22 cellular contexts compared by ENCODE assay signal in the genomic region with DNA sequence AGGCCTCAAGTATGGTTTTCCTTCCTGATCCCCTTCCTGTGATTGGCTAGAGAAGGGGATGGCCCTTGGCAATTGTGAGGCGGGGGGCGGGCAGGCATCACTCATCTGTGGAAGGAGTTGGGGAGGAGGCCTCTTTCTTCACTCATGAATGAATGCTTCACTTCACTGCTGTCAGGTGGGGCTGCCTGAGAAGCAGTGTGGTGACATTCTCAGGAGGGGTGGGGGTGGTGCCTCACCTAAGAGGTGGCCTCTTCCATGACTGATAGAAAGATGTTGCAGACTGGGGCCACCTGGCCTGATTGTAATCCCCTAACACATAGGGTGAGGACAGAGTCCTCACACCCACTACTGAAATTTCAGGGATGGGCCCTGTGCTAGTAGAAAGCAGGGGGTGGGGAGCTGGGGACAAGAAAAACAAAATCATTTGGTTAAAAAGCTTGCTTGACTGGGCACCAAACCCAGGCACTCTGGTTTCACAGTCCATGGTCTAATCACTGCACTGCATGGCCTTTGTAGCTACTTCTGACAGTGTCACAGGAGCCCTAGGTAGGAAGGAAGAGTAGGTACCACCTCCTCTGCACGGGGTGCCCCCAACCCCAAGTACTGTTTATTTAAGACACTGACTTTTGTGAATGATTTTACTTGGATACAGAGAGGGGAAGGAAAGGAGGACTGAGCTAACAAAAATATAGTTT. TPM values are rescaled to one million over a fixed set of nuclear protein-coding genes. Genes with fewer than 3 reads are reported as not detected.
"Had no signal": no experiment of that assay in that cellular context is flagged by ENCODE, and none has a peak within 500 bp of the region (broad histone marks: within the 10 kb centered on the region; RNA-seq: fewer than 3 reads in every experiment).

No MANE protein-coding gene starts in this region.

- H3K36me3 Mint-ChIP-seq: naive B cell had no signal

- H3K27me3 ChIP-seq: cardiac muscle cell, right atrium auricular region, stomach, suprapubic skin, tibial nerve had no signal

- H3K9me3 ChIP-seq: esophagus muscularis mucosa, gastrocnemius medialis, pancreas, psoas muscle, right atrium auricular region, stomach, suprapubic skin, tibial nerve had no signal

- H3K4me1 ChIP-seq: psoas muscle had no signal

- H3K4me3 ChIP-seq: cardiac muscle cell, esophagus muscularis mucosa, gastrocnemius medialis, pancreas, psoas muscle, right atrium auricular region, stomach, suprapubic skin, tibial nerve had no signal

- H3K9me3 Mint-ChIP-seq: activated CD4-positive, alpha-beta T cell treated with anti-CD3 and anti-CD28 coated beads, Interleukin-2, amount 10 ng/mL, durations not matched to agents 24 days and 14 days; dendritic cell treated with granulocyte-macrophage colony-stimulating factor and Interleukin-4, amounts not matched to agents 40 ng/mL and 50 ng/mL, for 4 days; naive B cell had no signal

- DNase-seq: activated CD4-positive, alpha-beta T cell treated with anti-CD3 and anti-CD28 coated beads, Interleukin-2, amount 10 ng/mL, durations not matched to agents 24 days and 14 days; activated CD4-positive, CD25-positive, alpha-beta regulatory T cell; activated gamma-delta T cell treated with Interleukin-2 at 50 U/mL for 16 hours; activated T-cell treated with anti-CD3 and anti-CD28 coated beads, Interleukin-2, amount 50 U/mL, for 1 hour; effector CD4-positive, alpha-beta T cell; gastrocnemius medialis; head of caudate nucleus; left cardiac atrium; mesendoderm; naive B cell; pancreas; psoas muscle; stimulated activated CD4-positive, alpha-beta T cell treated with anti-CD3 and anti-CD28 coated beads, Interleukin-4, amount 100 ng/mL, for 24 hours; stomach; T-helper 17 cell had no signal

- H3K36me3 ChIP-seq: cardiac muscle cell, esophagus muscularis mucosa, gastrocnemius medialis, pancreas, right atrium auricular region, stomach, suprapubic skin, tibial nerve had no signal

- ATAC-seq: gastrocnemius medialis, left cardiac atrium, pancreas, psoas muscle, T-helper 17 cell had no signal

- H3K4me3 Mint-ChIP-seq: activated CD4-positive, alpha-beta T cell treated with anti-CD3 and anti-CD28 coated beads, Interleukin-2, amount 10 ng/mL, durations not matched to agents 24 days and 14 days; dendritic cell treated with granulocyte-macrophage colony-stimulating factor and Interleukin-4, amounts not matched to agents 40 ng/mL and 50 ng/mL, for 4 days; T-helper 17 cell had no signal

- H3K27ac ChIP-seq: cardiac muscle cell, esophagus muscularis mucosa, gastrocnemius medialis, pancreas, psoas muscle, right atrium auricular region, stomach, suprapubic skin, tibial nerve had no signal

- H3K27ac Mint-ChIP-seq: activated CD4-positive, alpha-beta T cell treated with anti-CD3 and anti-CD28 coated beads, Interleukin-2, amount 10 ng/mL, durations not matched to agents 24 days and 14 days; dendritic cell treated with granulocyte-macrophage colony-stimulating factor and Interleukin-4, amounts not matched to agents 40 ng/mL and 50 ng/mL, for 4 days; T-helper 17 cell had no signal

RNA-seq across cellular contexts. Expression of a gene that starts 5.6 kb away (rescaled TPM):
- total RNA-seq: SK-MEL-5 had no signal
